8 cellular contexts compared by ENCODE assay signal in the genomic region with DNA sequence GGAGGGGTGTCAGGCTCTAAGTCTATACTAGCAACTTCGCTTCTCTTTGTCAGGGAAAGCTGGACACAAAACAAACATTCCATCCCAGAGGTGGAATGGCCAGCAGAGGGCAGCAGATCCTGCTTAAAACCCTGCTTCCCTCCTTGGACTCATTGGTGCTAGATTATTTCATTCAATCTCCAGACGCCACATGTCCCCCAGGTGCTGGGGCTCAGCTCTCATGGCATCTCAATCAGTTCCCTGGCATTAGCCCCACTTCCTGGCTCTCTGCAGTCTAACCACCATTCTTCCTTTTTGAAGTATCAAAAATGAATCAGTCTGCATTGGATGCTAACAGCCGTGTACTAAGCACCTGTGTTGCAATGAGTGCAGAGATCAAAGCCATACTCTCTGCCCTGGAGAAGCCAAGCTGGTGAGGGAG. TPM values are rescaled to one million over a fixed set of nuclear protein-coding genes. Genes with fewer than 3 reads are reported as not detected.
DNase-seq lines count a peak whose midpoint lies in the region; ATAC-seq, FAIRE-seq and TF ChIP-seq lines count a peak whose summit lies in the region.

No MANE protein-coding gene starts in this region.

- POLR2A ChIA-PET in AG04449 (lab: Yijun Ruan, JAX): no interaction called here
- POLR2A ChIA-PET in naive thymus-derived CD4-positive, alpha-beta T cell (lab: Charles Lee): no interaction called here

- no peak overlapping the region for H3K27ac Mint-ChIP-seq in naive thymus-derived CD4-positive, alpha-beta T cell

- CTCF ChIA-PET in AG04449 (lab: Yijun Ruan, JAX): interaction anchor here (1.0 to 5.8 kb wide), 8 partner anchors 9 to 30 kb away, joined by 3 to 81 read pairs (median 6); no protein-coding TSS in a partner anchor
- CTCF ChIA-PET in naive thymus-derived CD4-positive, alpha-beta T cell (lab: Charles Lee): interaction anchor here (0.5 to 1.9 kb wide), 7 partner anchors 17 to 539 kb away, joined by 3 to 9 read pairs (median 3); no protein-coding TSS in a partner anchor

- no peaks in the 10 kb centered on the region for H3K36me3 Mint-ChIP-seq in naive thymus-derived CD4-positive, alpha-beta T cell

- peaks cover 0 to 8% (median 6%) of the 10 kb centered on the region in 7 donors for H3K4me1 Mint-ChIP-seq in naive thymus-derived CD4-positive, alpha-beta T cell

- no peaks in the 10 kb centered on the region for H3K9me3 Mint-ChIP-seq in naive thymus-derived CD4-positive, alpha-beta T cell

- no peak overlapping the region for H3K27ac ChIP-seq in esophagus squamous epithelium
- no peak overlapping the region for H3K27ac ChIP-seq in naive thymus-derived CD4-positive, alpha-beta T cell (ENCODE audit: low read depth, low read length)

- peaks cover 0 to 35% (median 18%) of the 10 kb centered on the region in 5 donors for H3K27me3 Mint-ChIP-seq in naive thymus-derived CD4-positive, alpha-beta T cell

- no peak for TF ChIP-seq POLR2A in esophagus squamous epithelium (IDR thresholded peaks at IDR 0.05)

- no peak overlapping the region for H3K4me3 ChIP-seq in AG04449 (ENCODE audit: low read depth, low read length)
- no peak overlapping the region for H3K4me3 ChIP-seq in esophagus squamous epithelium
- no peak overlapping the region for H3K4me3 ChIP-seq in naive thymus-derived CD4-positive, alpha-beta T cell (ENCODE audit: low read length)

- intact Hi-C loops in esophagus squamous epithelium (cut with DNase I): no loop called here
- intact Hi-C loops in naive thymus-derived CD4-positive, alpha-beta T cell (cut with micrococcal nuclease): loop anchor here in 1 of 2 donors (1.0 kb wide), 1 partner anchor 17 kb away; no protein-coding TSS in a partner anchor

- TF ChIP-seq CTCF in AG04449 (IDR thresholded peaks at IDR 0.05; ENCODE audit: insufficient read depth, low read length, missing control alignments) (peak; percentile 75), esophagus squamous epithelium (IDR thresholded peaks at IDR 0.05) (peak; percentile 51 to 83 (median 58))

- peak; percentile 69 for ATAC-seq in naive thymus-derived CD4-positive, alpha-beta T cell
- no peak for ATAC-seq in HG03378 (IDR thresholded peaks at IDR 0.05; ENCODE audit: unreplicated experiment)

- DNase-seq in AG04449 (ENCODE audit: low read depth, low spot score) (no peak), GM19239 (ENCODE audit: insufficient read length, low spot score) (no peak), NCI-H774 (lab: John Stamatoyannopoulos, UW) (peak; percentile 36), activated T-cell treated with anti-CD3 and anti-CD28 coated beads for 1 hour (ENCODE audit: low read depth) (peak; percentile 42), esophagus squamous epithelium (lab: John Stamatoyannopoulos, UW) (no peak)
- peak in 8 of 9 donors; percentile 9 to 51 (median 26) for DNase-seq in naive thymus-derived CD4-positive, alpha-beta T cell
- DNase-seq in stimulated activated naive CD4-positive, alpha-beta T cell treated with Interleukin-2 at 50 U/mL for 16 hours (lab: John Stamatoyannopoulos, UW): peak; percentile 26

- WGBS in esophagus squamous epithelium, 2 donors: 28% methylated on average over 3 of the region's 3 CpGs

- peaks cover 0 to 14% (median 0%) of the 10 kb centered on the region in 4 donors for H3K27me3 ChIP-seq in esophagus squamous epithelium
- H3K27me3 ChIP-seq in naive thymus-derived CD4-positive, alpha-beta T cell (ENCODE audit: control insufficient read depth in 2 of 2, insufficient read depth in 2 of 2, low read length in 2 of 2): no peaks in the 10 kb centered on the region

- H3K9me3 ChIP-seq in esophagus squamous epithelium: no peaks in the 10 kb centered on the region
- H3K9me3 ChIP-seq in naive thymus-derived CD4-positive, alpha-beta T cell (ENCODE audit: control insufficient read depth in 2 of 3, low read length in 3 of 3): no peaks in the 10 kb centered on the region

- H3K36me3 ChIP-seq in esophagus squamous epithelium: no peaks in the 10 kb centered on the region
- H3K36me3 ChIP-seq in naive thymus-derived CD4-positive, alpha-beta T cell (ENCODE audit: control insufficient read depth in 2 of 3, insufficient read depth in 3 of 3, low read length in 3 of 3): no peaks in the 10 kb centered on the region

- no peaks in the 10 kb centered on the region for H3K4me1 ChIP-seq in esophagus squamous epithelium
- H3K4me1 ChIP-seq in naive thymus-derived CD4-positive, alpha-beta T cell (ENCODE audit: control insufficient read depth in 2 of 2, insufficient read depth in 2 of 2, low read length in 2 of 2): peaks cover 0 to 4% of the 10 kb centered on the region in 2 donors

- no peak overlapping the region for H3K4me3 Mint-ChIP-seq in naive thymus-derived CD4-positive, alpha-beta T cell

- FAIRE-seq in GM19239 (lab: Jason Lieb, UNC): peak; percentile 76

RNA-seq across cellular contexts. Expression of a gene that starts 8.1 kb away (rescaled TPM):
- 1 to 10 TPM in 1 of 4 donors, under 1 TPM in 2, not detected in 1; 0.15 to 1.9 (median 0.26) TPM for total RNA-seq in esophagus squamous epithelium
- not detected for total RNA-seq in naive thymus-derived CD4-positive, alpha-beta T cell
- not detected for polyA plus RNA-seq in naive thymus-derived CD4-positive, alpha-beta T cell

RNA-seq across cellular contexts. Expression of a gene that starts 38.2 kb away (rescaled TPM):
- total RNA-seq in esophagus squamous epithelium: not detected
- total RNA-seq in naive thymus-derived CD4-positive, alpha-beta T cell: not detected
- polyA plus RNA-seq in naive thymus-derived CD4-positive, alpha-beta T cell: not detected

RNA-seq across cellular contexts. Expression of a gene that starts 47.1 kb away (rescaled TPM):
- total RNA-seq in esophagus squamous epithelium: 1 to 10 TPM in 3 of 4 donors, under 1 TPM in 1; 0.91 to 6.5 (median 1.4) TPM
- 10 to 100 TPM in 2 of 5 experiments, 1 to 10 TPM in 3; 3.3 to 22.3 (median 9.4) TPM for total RNA-seq in naive thymus-derived CD4-positive, alpha-beta T cell
- polyA plus RNA-seq in naive thymus-derived CD4-positive, alpha-beta T cell: 1 to 10 TPM in 1 of 2 donors, under 1 TPM in 1; 0.18 to 5.7 TPM

RNA-seq across cellular contexts. Expression of a gene that starts 51.6 kb away (rescaled TPM):
- not detected for total RNA-seq in esophagus squamous epithelium
- not detected for total RNA-seq in naive thymus-derived CD4-positive, alpha-beta T cell
- not detected for polyA plus RNA-seq in naive thymus-derived CD4-positive, alpha-beta T cell

Comparison
In these comparisons a context has a peak if more than half of its experiments do, and no peak if none do; other contexts are left out.
1. DNase-seq: peak in NCI-H774 (single experiment), activated T-cell treated with anti-CD3 and anti-CD28 coated beads for 1 hour (single experiment), naive thymus-derived CD4-positive, alpha-beta T cell (8 of 9) and stimulated activated naive CD4-positive, alpha-beta T cell treated with Interleukin-2 at 50 U/mL for 16 hours (single experiment); none in AG04449 (single experiment), GM19239 (single experiment) and esophagus squamous epithelium (single experiment).